In the genomic region with DNA sequence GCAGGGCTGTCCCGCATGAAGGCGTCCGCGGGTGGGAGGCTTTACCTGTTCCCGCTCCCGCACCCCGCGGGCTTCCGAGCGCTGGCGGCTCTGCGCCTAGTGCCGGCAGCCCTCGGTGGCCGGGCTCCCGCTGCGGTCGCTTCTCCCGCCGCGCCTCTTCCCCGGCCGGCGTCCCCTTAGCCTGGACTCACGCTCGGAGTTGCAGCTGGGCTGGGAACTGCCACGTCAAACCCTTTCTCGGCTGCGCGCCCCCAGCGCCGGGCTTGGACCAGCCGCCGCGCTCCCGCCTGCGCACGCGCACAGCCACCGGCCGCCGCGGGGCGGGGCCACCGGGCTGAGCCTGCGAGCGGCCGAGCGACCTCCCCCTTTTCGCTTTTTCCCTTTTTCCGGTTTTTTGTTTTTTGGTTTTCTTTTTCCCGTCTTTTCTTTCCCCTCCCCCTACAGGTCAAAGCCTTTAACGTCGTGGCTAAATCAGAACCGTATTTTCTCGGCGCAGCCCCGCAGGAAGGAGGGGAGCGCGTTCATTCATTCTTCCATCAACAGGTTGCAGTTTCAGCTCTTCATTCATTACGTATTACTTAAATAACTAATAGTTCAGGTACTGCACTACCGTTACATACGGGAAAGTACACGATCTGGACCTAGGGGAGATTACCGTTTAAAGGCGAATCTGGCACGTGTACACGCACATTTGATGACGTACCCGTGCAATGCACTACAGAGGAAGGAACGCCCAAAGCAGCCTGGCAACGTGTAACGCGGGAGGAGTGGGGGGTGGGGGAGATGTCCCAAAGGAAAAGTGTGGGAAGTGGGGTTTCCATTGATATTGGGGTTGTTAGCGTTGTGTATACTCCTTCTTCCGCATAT, we compare ENCODE assay signal across 8 cellular contexts. TPM values are rescaled to one million over a fixed set of nuclear protein-coding genes. Genes with fewer than 3 reads are reported as not detected.
A peak's percentile ranks its signal among the peaks of the same experiment; 100 is the strongest.
DNase-seq lines count a peak whose midpoint lies in the region; ATAC-seq lines count a peak whose summit lies in the region.

A gene with protein sequence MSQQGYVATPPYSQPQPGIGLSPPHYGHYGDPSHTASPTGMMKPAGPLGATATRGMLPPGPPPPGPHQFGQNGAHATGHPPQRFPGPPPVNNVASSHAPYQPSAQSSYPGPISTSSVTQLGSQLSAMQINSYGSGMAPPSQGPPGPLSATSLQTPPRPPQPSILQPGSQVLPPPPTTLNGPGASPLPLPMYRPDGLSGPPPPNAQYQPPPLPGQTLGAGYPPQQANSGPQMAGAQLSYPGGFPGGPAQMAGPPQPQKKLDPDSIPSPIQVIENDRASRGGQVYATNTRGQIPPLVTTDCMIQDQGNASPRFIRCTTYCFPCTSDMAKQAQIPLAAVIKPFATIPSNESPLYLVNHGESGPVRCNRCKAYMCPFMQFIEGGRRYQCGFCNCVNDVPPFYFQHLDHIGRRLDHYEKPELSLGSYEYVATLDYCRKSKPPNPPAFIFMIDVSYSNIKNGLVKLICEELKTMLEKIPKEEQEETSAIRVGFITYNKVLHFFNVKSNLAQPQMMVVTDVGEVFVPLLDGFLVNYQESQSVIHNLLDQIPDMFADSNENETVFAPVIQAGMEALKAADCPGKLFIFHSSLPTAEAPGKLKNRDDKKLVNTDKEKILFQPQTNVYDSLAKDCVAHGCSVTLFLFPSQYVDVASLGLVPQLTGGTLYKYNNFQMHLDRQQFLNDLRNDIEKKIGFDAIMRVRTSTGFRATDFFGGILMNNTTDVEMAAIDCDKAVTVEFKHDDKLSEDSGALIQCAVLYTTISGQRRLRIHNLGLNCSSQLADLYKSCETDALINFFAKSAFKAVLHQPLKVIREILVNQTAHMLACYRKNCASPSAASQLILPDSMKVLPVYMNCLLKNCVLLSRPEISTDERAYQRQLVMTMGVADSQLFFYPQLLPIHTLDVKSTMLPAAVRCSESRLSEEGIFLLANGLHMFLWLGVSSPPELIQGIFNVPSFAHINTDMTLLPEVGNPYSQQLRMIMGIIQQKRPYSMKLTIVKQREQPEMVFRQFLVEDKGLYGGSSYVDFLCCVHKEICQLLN (minus strand): TSS at position 231 of the 867 bp plus-strand sequence. CDS start 2,430 bp downstream, outside the sequence.

- H3K36me3 Mint-ChIP-seq in activated CD4-positive, alpha-beta T cell treated with anti-CD3 and anti-CD28 coated beads, Interleukin-2, amount 10 ng/mL, durations not matched to agents 24 days and 14 days (ENCODE audit: low read depth) = peaks cover 19% of the 10 kb centered on the region

- H3K4me1 Mint-ChIP-seq in activated CD4-positive, alpha-beta T cell treated with anti-CD3 and anti-CD28 coated beads, Interleukin-2, amount 10 ng/mL, durations not matched to agents 24 days and 14 days = peaks cover 31% of the 10 kb centered on the region

- H3K4me3 Mint-ChIP-seq in activated CD4-positive, alpha-beta T cell treated with anti-CD3 and anti-CD28 coated beads, Interleukin-2, amount 10 ng/mL, durations not matched to agents 24 days and 14 days = peak within 1 kb of the TSS; percentile 94

- ATAC-seq in GM19025 (IDR thresholded peaks at IDR 0.05; ENCODE audit: low read depth, unreplicated experiment) = peak; percentile 74
- ATAC-seq in HG03280 (IDR thresholded peaks at IDR 0.05; ENCODE audit: unreplicated experiment) = peak; percentile 68

- H3K27me3 Mint-ChIP-seq in activated CD4-positive, alpha-beta T cell treated with anti-CD3 and anti-CD28 coated beads, Interleukin-2, amount 10 ng/mL, durations not matched to agents 24 days and 14 days = peaks cover 6% of the 10 kb centered on the region

- peak within 1 kb of the TSS; percentile 95 for H3K27ac Mint-ChIP-seq in activated CD4-positive, alpha-beta T cell treated with anti-CD3 and anti-CD28 coated beads, Interleukin-2, amount 10 ng/mL, durations not matched to agents 24 days and 14 days

- intact Hi-C loops in activated CD4-positive, alpha-beta T cell treated with anti-CD3 and anti-CD28 coated beads, Interleukin-2, amount 10 ng/mL, durations not matched to agents 24 days and 14 days (cut with micrococcal nuclease) = loop anchor here (1.0 to 10.0 kb wide), 5 partner anchors 14 to 559 kb away; a partner anchor contains a TSS

- H3K9me3 Mint-ChIP-seq in activated CD4-positive, alpha-beta T cell treated with anti-CD3 and anti-CD28 coated beads, Interleukin-2, amount 10 ng/mL, durations not matched to agents 24 days and 14 days = no peaks in the 10 kb centered on the region

- DNase-seq in Ammon's horn (ENCODE audit: low spot score) (peak; percentile 87), NCI-H446 (lab: John Stamatoyannopoulos, UW) (peak; percentile 75 to 91), cortex of kidney (lab: John Stamatoyannopoulos, UW) (peak; percentile 7), left kidney (ENCODE audit: low read depth, low spot score) (peak; percentile 96)
- peak; percentile 97 for DNase-seq in activated CD4-positive, alpha-beta T cell treated with anti-CD3 and anti-CD28 coated beads, Interleukin-2, amount 10 ng/mL, durations not matched to agents 24 days and 14 days
- DNase-seq in stimulated activated CD4-positive, alpha-beta T cell treated with anti-CD3 and anti-CD28 coated beads, Interleukin-2, amount 100 ng/mL, for 24 hours = peak; percentile 87 to 88

RNA-seq across cellular contexts. Expression of the gene that starts here (rescaled TPM):
- total RNA-seq in activated CD4-positive, alpha-beta T cell treated with anti-CD3 and anti-CD28 coated beads, Interleukin-2, amount 10 ng/mL, durations not matched to agents 24 days and 14 days = 43.9 and 45.3 TPM in 2 replicates

Comparison
In these comparisons a context has a peak if more than half of its experiments do, and no peak if none do; other contexts are left out.
1. Peak in every context shown above with its lines: DNase-seq and ATAC-seq.
2. DNase-seq: peak in every context shown above with its lines; median percentile 97 in activated CD4-positive, alpha-beta T cell treated with anti-CD3 and anti-CD28 coated beads, Interleukin-2, amount 10 ng/mL, durations not matched to agents 24 days and 14 days; 96 in left kidney; 88 in stimulated activated CD4-positive, alpha-beta T cell treated with anti-CD3 and anti-CD28 coated beads, Interleukin-2, amount 100 ng/mL, for 24 hours; 87 in Ammon's horn; 83 in NCI-H446; 7 in cortex of kidney.